In the genomic region with DNA sequence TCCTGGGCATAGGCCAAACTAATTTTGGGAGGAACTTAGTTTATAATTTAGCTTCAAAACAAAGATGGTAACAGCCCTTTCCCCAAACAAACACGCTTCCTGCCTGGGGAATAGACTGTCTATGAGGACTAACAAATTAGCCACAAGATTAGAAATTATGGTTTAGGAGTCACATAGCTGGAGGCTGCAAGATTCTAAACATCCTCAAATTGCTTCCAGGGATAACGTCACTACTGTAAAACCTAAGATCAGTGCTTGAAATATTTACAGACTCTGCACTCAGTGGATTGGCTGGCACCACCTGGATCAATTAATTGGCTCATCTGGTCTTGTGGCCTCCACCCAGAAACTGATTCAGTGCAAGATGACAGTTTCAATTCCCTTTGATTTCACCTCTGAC, we compare ENCODE assay signal across 24 cellular contexts.
"Had no signal": no experiment of that assay in that cellular context is flagged by ENCODE, and none has a peak within 500 bp of the region (broad histone marks: within the 10 kb centered on the region; RNA-seq: fewer than 3 reads in every experiment).

No MANE protein-coding gene starts in this region.

- DNase-seq: activated CD4-positive, alpha-beta T cell treated with anti-CD3 and anti-CD28 coated beads, Interleukin-2, amount 10 ng/mL, durations not matched to agents 24 days and 14 days; activated CD4-positive, alpha-beta T cell treated with anti-CD3 and anti-CD28 coated beads, Interleukin-2, amount 50 U/mL, for 4 hours; activated CD8-positive, alpha-beta T cell treated with anti-CD3 and anti-CD28 coated beads for 36 hours; activated effector memory CD4-positive, alpha-beta T cell treated with anti-CD3 and anti-CD28 coated beads, Interleukin-2, amount 50 U/mL, for 16 hours; activated naive CD4-positive, alpha-beta T cell; activated naive CD4-positive, alpha-beta T cell treated with anti-CD3 and anti-CD28 coated beads, Interleukin-2, amount 50 U/mL, for 16 hours; activated naive CD8-positive, alpha-beta T cell treated with anti-CD3 and anti-CD28 coated beads for 36 hours; activated T-cell treated with anti-CD3 and anti-CD28 coated beads, Interleukin-2, amount 50 U/mL, for 1 hour; activated T-cell treated with anti-CD3 and anti-CD28 coated beads, Interleukin-2, amount 50 U/mL, for 72 hours; amniotic stem cell; aorta; brain microvascular endothelial cell; NCI-H1105; NCI-H1417 treated with DMSO at 0.1 percent for 48 hours; NCI-H187 treated with DMSO at 0.1 percent for 48 hours; NCI-H2081 treated with DMSO at 0.1 percent for 48 hours; NCI-H226; NCI-H446 treated with DMSO at 0.1 percent for 48 hours; NCI-H69; SHP77; SJCRH30 had no signal

- H3K27me3 ChIP-seq: brain microvascular endothelial cell, SJCRH30 had no signal

- H3K4me3 ChIP-seq: SJCRH30, SK-N-MC had no signal

- ATAC-seq: activated CD8-positive, alpha-beta T cell treated with anti-CD3 and anti-CD28 coated beads for 36 hours; activated T-cell treated with anti-CD3 and anti-CD28 coated beads, Interleukin-2, amount 50 U/mL, for 72 hours; activated T-helper 17 cell treated with anti-CD3 and anti-CD28 coated beads, Interleukin-2, amount 50 U/mL, for 72 hours; Panc1 had no signal

- H3K27ac ChIP-seq: brain microvascular endothelial cell, SJCRH30, SK-N-MC had no signal

- H3K36me3 ChIP-seq: brain microvascular endothelial cell, SJCRH30 had no signal

- H3K9me3 ChIP-seq: SJCRH30 had no signal
